ENCODE assay signal across 2 cellular contexts in the genomic region with DNA sequence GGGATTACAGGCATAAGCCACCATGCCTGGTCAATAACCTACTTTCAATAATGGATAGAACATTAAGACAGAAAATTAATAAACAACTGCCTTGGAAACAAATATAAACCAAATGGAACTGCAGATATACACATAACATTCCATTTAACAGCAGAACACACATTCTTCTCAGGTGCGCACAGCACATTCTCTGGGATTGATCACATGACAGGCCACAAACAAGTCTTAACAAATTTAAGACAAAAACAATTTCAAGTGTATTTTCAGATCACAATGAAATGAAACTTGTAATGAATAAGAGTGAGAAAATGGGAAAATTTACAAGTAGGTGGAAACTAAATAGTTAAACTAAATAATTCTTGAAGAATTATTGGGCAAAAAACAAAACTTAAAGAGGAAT.
TF ChIP-seq lines count a peak whose summit lies in the region.

No MANE protein-coding gene starts in this region.

TF ChIP-seq in HepG2, 621 proteins besides CTCF, POLR2A, EP300 and RAD21 (continues in another document):
- TF ChIP-seq, protein P1, sequence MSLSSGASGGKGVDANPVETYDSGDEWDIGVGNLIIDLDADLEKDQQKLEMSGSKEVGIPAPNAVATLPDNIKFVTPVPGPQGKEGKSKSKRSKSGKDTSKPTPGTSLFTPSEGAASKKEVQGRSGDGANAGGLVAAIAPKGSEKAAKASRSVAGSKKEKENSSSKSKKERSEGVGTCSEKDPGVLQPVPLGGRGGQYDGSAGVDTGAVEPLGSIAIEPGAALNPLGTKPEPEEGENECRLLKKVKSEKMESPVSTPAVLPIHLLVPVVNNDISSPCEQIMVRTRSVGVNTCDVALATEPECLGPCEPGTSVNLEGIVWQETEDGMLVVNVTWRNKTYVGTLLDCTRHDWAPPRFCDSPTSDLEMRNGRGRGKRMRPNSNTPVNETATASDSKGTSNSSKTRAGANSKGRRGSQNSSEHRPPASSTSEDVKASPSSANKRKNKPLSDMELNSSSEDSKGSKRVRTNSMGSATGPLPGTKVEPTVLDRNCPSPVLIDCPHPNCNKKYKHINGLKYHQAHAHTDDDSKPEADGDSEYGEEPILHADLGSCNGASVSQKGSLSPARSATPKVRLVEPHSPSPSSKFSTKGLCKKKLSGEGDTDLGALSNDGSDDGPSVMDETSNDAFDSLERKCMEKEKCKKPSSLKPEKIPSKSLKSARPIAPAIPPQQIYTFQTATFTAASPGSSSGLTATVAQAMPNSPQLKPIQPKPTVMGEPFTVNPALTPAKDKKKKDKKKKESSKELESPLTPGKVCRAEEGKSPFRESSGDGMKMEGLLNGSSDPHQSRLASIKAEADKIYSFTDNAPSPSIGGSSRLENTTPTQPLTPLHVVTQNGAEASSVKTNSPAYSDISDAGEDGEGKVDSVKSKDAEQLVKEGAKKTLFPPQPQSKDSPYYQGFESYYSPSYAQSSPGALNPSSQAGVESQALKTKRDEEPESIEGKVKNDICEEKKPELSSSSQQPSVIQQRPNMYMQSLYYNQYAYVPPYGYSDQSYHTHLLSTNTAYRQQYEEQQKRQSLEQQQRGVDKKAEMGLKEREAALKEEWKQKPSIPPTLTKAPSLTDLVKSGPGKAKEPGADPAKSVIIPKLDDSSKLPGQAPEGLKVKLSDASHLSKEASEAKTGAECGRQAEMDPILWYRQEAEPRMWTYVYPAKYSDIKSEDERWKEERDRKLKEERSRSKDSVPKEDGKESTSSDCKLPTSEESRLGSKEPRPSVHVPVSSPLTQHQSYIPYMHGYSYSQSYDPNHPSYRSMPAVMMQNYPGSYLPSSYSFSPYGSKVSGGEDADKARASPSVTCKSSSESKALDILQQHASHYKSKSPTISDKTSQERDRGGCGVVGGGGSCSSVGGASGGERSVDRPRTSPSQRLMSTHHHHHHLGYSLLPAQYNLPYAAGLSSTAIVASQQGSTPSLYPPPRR (CRISPR knock-in tag; IDR thresholded peaks at IDR 0.05; ENCODE audit: borderline replicate concordance), result no peak
- TF ChIP-seq, protein P2, sequence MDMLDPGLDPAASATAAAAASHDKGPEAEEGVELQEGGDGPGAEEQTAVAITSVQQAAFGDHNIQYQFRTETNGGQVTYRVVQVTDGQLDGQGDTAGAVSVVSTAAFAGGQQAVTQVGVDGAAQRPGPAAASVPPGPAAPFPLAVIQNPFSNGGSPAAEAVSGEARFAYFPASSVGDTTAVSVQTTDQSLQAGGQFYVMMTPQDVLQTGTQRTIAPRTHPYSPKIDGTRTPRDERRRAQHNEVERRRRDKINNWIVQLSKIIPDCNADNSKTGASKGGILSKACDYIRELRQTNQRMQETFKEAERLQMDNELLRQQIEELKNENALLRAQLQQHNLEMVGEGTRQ (IDR thresholded peaks at IDR 0.05; ENCODE audit: low read depth, low read length), result 0 out of 2 replicates have a peak, but pooled peaks have one; percentile 29
- TF ChIP-seq, protein P2 (CRISPR knock-in tag; IDR thresholded peaks at IDR 0.05; ENCODE audit: borderline replicate concordance), result no peak
- TF ChIP-seq, protein P3, sequence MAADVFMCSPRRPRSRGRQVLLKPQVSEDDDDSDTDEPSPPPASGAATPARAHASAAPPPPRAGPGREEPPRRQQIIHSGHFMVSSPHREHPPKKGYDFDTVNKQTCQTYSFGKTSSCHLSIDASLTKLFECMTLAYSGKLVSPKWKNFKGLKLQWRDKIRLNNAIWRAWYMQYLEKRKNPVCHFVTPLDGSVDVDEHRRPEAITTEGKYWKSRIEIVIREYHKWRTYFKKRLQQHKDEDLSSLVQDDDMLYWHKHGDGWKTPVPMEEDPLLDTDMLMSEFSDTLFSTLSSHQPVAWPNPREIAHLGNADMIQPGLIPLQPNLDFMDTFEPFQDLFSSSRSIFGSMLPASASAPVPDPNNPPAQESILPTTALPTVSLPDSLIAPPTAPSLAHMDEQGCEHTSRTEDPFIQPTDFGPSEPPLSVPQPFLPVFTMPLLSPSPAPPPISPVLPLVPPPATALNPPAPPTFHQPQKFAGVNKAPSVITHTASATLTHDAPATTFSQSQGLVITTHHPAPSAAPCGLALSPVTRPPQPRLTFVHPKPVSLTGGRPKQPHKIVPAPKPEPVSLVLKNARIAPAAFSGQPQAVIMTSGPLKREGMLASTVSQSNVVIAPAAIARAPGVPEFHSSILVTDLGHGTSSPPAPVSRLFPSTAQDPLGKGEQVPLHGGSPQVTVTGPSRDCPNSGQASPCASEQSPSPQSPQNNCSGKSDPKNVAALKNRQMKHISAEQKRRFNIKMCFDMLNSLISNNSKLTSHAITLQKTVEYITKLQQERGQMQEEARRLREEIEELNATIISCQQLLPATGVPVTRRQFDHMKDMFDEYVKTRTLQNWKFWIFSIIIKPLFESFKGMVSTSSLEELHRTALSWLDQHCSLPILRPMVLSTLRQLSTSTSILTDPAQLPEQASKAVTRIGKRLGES (CRISPR knock-in tag; IDR thresholded peaks at IDR 0.05; ENCODE audit: borderline replicate concordance), result no peak
- TF ChIP-seq HHEX (CRISPR knock-in tag; IDR thresholded peaks at IDR 0.05) (no peak), RFXAP (CRISPR knock-in tag; IDR thresholded peaks at IDR 0.05; ENCODE audit: borderline replicate concordance) (no peak)
- TF ChIP-seq, protein P4, sequence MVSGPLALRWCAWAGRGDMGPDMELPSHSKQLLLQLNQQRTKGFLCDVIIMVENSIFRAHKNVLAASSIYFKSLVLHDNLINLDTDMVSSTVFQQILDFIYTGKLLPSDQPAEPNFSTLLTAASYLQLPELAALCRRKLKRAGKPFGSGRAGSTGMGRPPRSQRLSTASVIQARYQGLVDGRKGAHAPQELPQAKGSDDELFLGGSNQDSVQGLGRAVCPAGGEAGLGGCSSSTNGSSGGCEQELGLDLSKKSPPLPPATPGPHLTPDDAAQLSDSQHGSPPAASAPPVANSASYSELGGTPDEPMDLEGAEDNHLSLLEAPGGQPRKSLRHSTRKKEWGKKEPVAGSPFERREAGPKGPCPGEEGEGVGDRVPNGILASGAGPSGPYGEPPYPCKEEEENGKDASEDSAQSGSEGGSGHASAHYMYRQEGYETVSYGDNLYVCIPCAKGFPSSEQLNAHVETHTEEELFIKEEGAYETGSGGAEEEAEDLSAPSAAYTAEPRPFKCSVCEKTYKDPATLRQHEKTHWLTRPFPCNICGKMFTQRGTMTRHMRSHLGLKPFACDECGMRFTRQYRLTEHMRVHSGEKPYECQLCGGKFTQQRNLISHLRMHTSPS (CRISPR knock-in tag; IDR thresholded peaks at IDR 0.05; ENCODE audit: low read depth), result no peak

TF ChIP-seq in GM12878, 131 proteins besides CTCF, POLR2A, EP300 and RAD21 (continued from another document):
- no peak for TF ChIP-seq TCF12 (IDR thresholded peaks at IDR 0.05; ENCODE audit: low read depth, low read length)
- TF ChIP-seq, protein P5, sequence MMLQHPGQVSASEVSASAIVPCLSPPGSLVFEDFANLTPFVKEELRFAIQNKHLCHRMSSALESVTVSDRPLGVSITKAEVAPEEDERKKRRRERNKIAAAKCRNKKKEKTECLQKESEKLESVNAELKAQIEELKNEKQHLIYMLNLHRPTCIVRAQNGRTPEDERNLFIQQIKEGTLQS (IDR thresholded peaks at IDR 0.05; ENCODE audit: borderline replicate concordance, extremely low read depth, low read depth, low read length), result no peak
- TF ChIP-seq TBL1XR1 (IDR thresholded peaks at IDR 0.05; ENCODE audit: low read depth, low read length), result no peak
- TF ChIP-seq RAD51 (IDR thresholded peaks at IDR 0.05), result peak; percentile 70; the same call in 1 of the 2 replicates
